In genomic region chr11:65063532-65063931, GRCh38 we compare ENCODE assay signal across 20 cellular contexts. TPM values are rescaled to one million over a fixed set of nuclear protein-coding genes. Genes with fewer than 3 reads are reported as not detected.
"Had no signal": no experiment of that assay in that cellular context is flagged by ENCODE, and none has a peak within 500 bp of the region (broad histone marks: within the 10 kb centered on the region; RNA-seq: fewer than 3 reads in every experiment).

No MANE protein-coding gene starts in this region.

- ATAC-seq: activated naive CD8-positive, alpha-beta T cell treated with anti-CD3 and anti-CD28 coated beads, Interleukin-2, amount 50 U/mL, for 24 hours; upper lobe of right lung; WTC11 had no signal

- H3K27ac ChIP-seq: left ventricle myocardium inferior, neural progenitor cell, parathyroid adenoma, stomach, testis, upper lobe of right lung had no signal

- H3K36me3 ChIP-seq: left ventricle myocardium inferior, neural progenitor cell, stomach, upper lobe of right lung had no signal

- DNase-seq: activated CD4-positive, alpha-beta T cell treated with anti-CD3 and anti-CD28 coated beads, Interleukin-2, amount 10 ng/mL, durations not matched to agents 24 days and 14 days; activated CD8-positive, alpha-beta memory T cell treated with anti-CD3 and anti-CD28 coated beads for 24 hours; activated naive CD4-positive, alpha-beta T cell; activated naive CD8-positive, alpha-beta T cell treated with anti-CD3 and anti-CD28 coated beads, Interleukin-2, amount 50 U/mL, for 24 hours; aorta; cerebellar nuclear complex; effector CD8-positive, alpha-beta T cell; foreskin melanocyte; left ventricle myocardium inferior; naive B cell; stimulated activated CD4-positive, alpha-beta T cell treated with anti-CD3 and anti-CD28 coated beads, Interleukin-1b, Interleukin-23, amount 100 ng/mL, for 48 hours; stomach; testis had no signal

- H3K4me1 ChIP-seq: left ventricle myocardium inferior, parathyroid adenoma, stomach, testis, upper lobe of right lung had no signal

- FAIRE-seq: endothelial cell of umbilical vein, TTC549 had no signal

- H3K4me3 ChIP-seq: left ventricle myocardium inferior, neural progenitor cell, stomach, testis, upper lobe of right lung had no signal

- H3K27me3 ChIP-seq: neural progenitor cell, stomach, testis, upper lobe of right lung had no signal

- H3K9me3 ChIP-seq: left ventricle myocardium inferior, stomach, testis, upper lobe of right lung had no signal

RNA-seq across cellular contexts. Expression of gene CDCA5, which starts 20.3 kb away (rescaled TPM):
- total RNA-seq: mononuclear cell had no signal
